ENCODE assay signal across 25 cellular contexts in the genomic region with DNA sequence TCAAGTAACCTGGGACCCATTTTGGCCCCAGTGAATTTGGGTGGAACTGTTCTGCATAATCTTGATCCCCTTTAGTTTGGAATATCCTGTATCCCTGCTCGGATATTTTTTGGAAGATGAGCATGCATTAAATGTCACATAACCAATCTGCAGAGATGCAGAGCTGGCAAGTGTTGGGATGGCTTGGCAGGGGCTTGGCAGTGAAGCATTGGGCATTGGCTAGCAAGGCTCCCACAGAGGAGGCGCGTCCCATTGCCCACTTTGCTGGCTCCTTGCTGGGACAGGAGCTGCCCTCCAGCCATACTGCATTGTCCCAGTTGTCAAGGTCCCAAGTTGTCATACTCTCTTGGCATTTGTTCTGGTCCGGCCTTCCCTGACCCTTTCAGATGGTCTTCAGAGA. TPM values are rescaled to one million over a fixed set of nuclear protein-coding genes. Genes with fewer than 3 reads are reported as not detected.
"Had no signal": no experiment of that assay in that cellular context is flagged by ENCODE, and none has a peak within 500 bp of the region (broad histone marks: within the 10 kb centered on the region; RNA-seq: fewer than 3 reads in every experiment).

No MANE protein-coding gene starts in this region.

- H3K36me3 Mint-ChIP-seq: immature natural killer cell, memory B cell, natural killer cell had no signal

- H3K27me3 ChIP-seq: esophagus squamous epithelium, right lobe of liver, suprapubic skin, transverse colon, upper lobe of right lung, uterus had no signal

- DNase-seq: dermis blood vessel endothelial cell; effector memory CD4-positive, alpha-beta T cell; esophagus squamous epithelium; foreskin melanocyte; immature natural killer cell; left ventricle myocardium superior; lower lobe of right lung; natural killer cell; right lobe of liver; small intestine; stimulated activated CD4-positive, alpha-beta T cell treated with anti-CD3 and anti-CD28 coated beads, Interleukin-15, amount 100 ng/mL, for 24 hours; stimulated activated CD4-positive, alpha-beta T cell treated with anti-CD3 and anti-CD28 coated beads, Interleukin-2, amount 100 ng/mL, for 48 hours; stimulated activated naive CD4-positive, alpha-beta T cell; stimulated activated naive CD8-positive, alpha-beta T cell treated with anti-CD3 and anti-CD28 coated beads, Interleukin-15, amount 100 ng/mL, for 72 hours; transverse colon; upper lobe of right lung; uterus had no signal

- H3K9me3 ChIP-seq: esophagus squamous epithelium, lower lobe of right lung, neutrophil, right lobe of liver, suprapubic skin, transverse colon, upper lobe of right lung, uterus had no signal

- H3K4me1 ChIP-seq: parathyroid adenoma, right lobe of liver had no signal

- H3K9me3 Mint-ChIP-seq: memory B cell; natural killer cell; neural crest cell; stimulated activated naive CD8-positive, alpha-beta T cell treated with anti-CD3 and anti-CD28 coated beads, Interleukin-15, amount 100 ng/mL, for 72 hours had no signal

- H3K27ac Mint-ChIP-seq: immature natural killer cell; memory B cell; natural killer cell; progenitor cell of endocrine pancreas; stimulated activated naive CD8-positive, alpha-beta T cell treated with anti-CD3 and anti-CD28 coated beads, Interleukin-15, amount 100 ng/mL, for 72 hours had no signal

- H3K4me3 ChIP-seq: coronary artery, esophagus squamous epithelium, lower lobe of right lung, right lobe of liver, suprapubic skin, transverse colon, upper lobe of right lung, uterus had no signal

- H3K4me3 Mint-ChIP-seq: immature natural killer cell; memory B cell; natural killer cell; neural crest cell; stimulated activated naive CD8-positive, alpha-beta T cell treated with anti-CD3 and anti-CD28 coated beads, Interleukin-15, amount 100 ng/mL, for 72 hours had no signal

- ATAC-seq: left ventricle myocardium superior; lower lobe of right lung; natural killer cell; right lobe of liver; stimulated activated naive CD8-positive, alpha-beta T cell treated with anti-CD3 and anti-CD28 coated beads, Interleukin-15, amount 100 ng/mL, for 72 hours; upper lobe of right lung had no signal

- H3K4me1 Mint-ChIP-seq: immature natural killer cell, natural killer cell had no signal

- H3K36me3 ChIP-seq: lower lobe of right lung, neutrophil, right lobe of liver, suprapubic skin, transverse colon, upper lobe of right lung, uterus had no signal

- H3K27ac ChIP-seq: coronary artery, lower lobe of right lung, neutrophil, parathyroid adenoma, right lobe of liver, suprapubic skin, transverse colon, upper lobe of right lung, uterus had no signal

RNA-seq across cellular contexts. Expression of a gene that starts 29.9 kb away (rescaled TPM):
- total RNA-seq: mononuclear cell, natural killer cell, neural crest cell had no signal
